ENCODE assay signal across 13 cellular contexts in genomic region chr10:16570731-16571130, GRCh38. TPM values are rescaled to one million over a fixed set of nuclear protein-coding genes. Genes with fewer than 3 reads are reported as not detected.
DNase-seq lines count a peak whose midpoint lies in the region; ATAC-seq and TF ChIP-seq lines count a peak whose summit lies in the region.
"Had no signal": no experiment of that assay in that cellular context is flagged by ENCODE, and none has a peak within 500 bp of the region (broad histone marks: within the 10 kb centered on the region; RNA-seq: fewer than 3 reads in every experiment).

No MANE protein-coding gene starts in this region.

- no peak for TF ChIP-seq CTCF in breast epithelium (IDR thresholded peaks at IDR 0.05)

- DNase-seq in breast epithelium (ENCODE audit: low spot score in 2 of 2) (no peak), SJCRH30 (no peak)
- no peak for DNase-seq in activated naive CD4-positive, alpha-beta T cell treated with anti-CD3 and anti-CD28 coated beads, Interleukin-2, amount 50 U/mL, for 16 hours
- no peak for DNase-seq in activated CD8-positive, alpha-beta memory T cell treated with anti-CD3 and anti-CD28 coated beads for 24 hours
- DNase-seq: activated CD4-positive, alpha-beta T cell treated with anti-CD3 and anti-CD28 coated beads, Interleukin-2, amount 10 ng/mL, durations not matched to agents 7 days and 5 days; CD8-positive, alpha-beta memory T cell; NCI-H226 had no signal

- intact Hi-C loops in breast epithelium (cut with DNase I; ENCODE audit: low total_unique reads) = no loop called here

- H3K36me3 ChIP-seq in breast epithelium = no peaks in the 10 kb centered on the region
- H3K36me3 ChIP-seq in SJCRH30 = no peaks in the 10 kb centered on the region

- H3K27me3 ChIP-seq in breast epithelium (no peaks in the 10 kb centered on the region), SJCRH30 (no peaks in the 10 kb centered on the region)

- peak; percentile 83 for ATAC-seq in GM18505 (IDR thresholded peaks at IDR 0.05; ENCODE audit: unreplicated experiment)
- peak; percentile 86 for ATAC-seq in GM19463 (IDR thresholded peaks at IDR 0.05; ENCODE audit: unreplicated experiment)
- ATAC-seq in HG02938 (IDR thresholded peaks at IDR 0.05; ENCODE audit: unreplicated experiment) = peak; percentile 96
- ATAC-seq in HG03575 (IDR thresholded peaks at IDR 0.05; ENCODE audit: extremely low read depth, insufficient number of reproducible peaks, low FRiP score, unreplicated experiment) = peak; percentile 97

- H3K4me3 ChIP-seq in breast epithelium (no peak overlapping the region), SJCRH30 (no peak overlapping the region)

- H3K4me1 ChIP-seq in breast epithelium (no peaks in the 10 kb centered on the region), SJCRH30 (no peaks in the 10 kb centered on the region)

- no peak overlapping the region for H3K27ac ChIP-seq in breast epithelium
- H3K27ac ChIP-seq in SJCRH30 = no peak overlapping the region

- no peak for TF ChIP-seq POLR2A in GM18505 (IDR thresholded peaks at IDR 0.05; ENCODE audit: borderline replicate concordance, extremely low read depth, insufficient read depth, insufficient read length)
- no peak for TF ChIP-seq POLR2A in breast epithelium (IDR thresholded peaks at IDR 0.05)

- H3K9me3 ChIP-seq in breast epithelium = no peaks in the 10 kb centered on the region
- H3K9me3 ChIP-seq in SJCRH30 (replicated peaks) = no peaks in the 10 kb centered on the region

RNA-seq across cellular contexts. Expression of gene C1QL3, which starts 49.1 kb away (rescaled TPM):
- total RNA-seq in breast epithelium = not detected
- total RNA-seq in SJCRH30 (2014; rRNA removed; shearing (Covaris generic)) = not detected in 2 replicates
- total RNA-seq: SK-MEL-5, skeletal muscle tissue had no signal
